Comparison of ENCODE assay signal across 1 cellular context in the genomic region with DNA sequence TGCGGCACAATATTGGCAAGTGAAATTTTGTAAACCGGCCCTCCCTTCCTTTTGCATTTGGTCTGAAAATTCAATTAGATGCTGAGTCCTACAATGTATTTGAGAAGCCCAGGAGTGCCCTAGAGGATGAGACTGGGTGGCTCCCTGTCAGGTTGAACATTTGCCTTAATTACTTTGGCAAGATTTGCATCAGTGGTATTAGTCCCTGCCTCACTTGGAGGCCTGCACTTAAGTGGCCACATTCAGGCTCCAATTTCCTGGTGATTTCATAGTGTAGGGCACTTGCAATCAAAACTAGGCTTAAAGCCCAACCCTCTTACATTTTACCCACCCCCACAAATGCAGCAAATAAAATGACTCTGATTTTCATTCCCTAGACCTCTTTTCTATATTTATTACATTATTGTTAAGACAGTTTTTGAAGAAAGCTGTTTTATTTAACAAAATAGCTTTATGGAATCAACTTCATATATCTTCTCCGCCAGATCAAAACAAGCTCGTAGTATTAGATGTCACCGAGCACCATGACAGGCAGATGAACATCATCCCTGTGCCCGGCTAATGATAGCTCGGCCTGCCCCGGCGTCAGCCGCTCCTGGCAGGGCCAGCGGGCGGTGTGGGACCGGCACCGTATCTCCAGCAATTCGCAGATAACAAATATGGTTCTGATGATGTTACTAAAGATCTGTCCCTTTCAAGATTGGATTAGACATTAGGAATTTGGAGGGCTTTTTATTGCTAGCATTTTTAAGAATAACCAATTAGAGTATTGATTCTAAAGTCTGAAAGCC.
A peak's percentile ranks its signal among the peaks of the same experiment; 100 is the strongest.
TF ChIP-seq lines count a peak whose summit lies in the region.

No MANE protein-coding gene starts in this region.

TF ChIP-seq in SK-N-SH treated with all-trans-retinoic acid at 6 μM for 48 hours, 23 proteins besides CTCF, POLR2A, EP300 and RAD21 (continued from another document):
- TF ChIP-seq TSHZ2 (CRISPR knock-in tag; IDR thresholded peaks at IDR 0.05) (peak; percentile 45; the same call in 1 of the 2 replicates), BACH2 (CRISPR knock-in tag; IDR thresholded peaks at IDR 0.05; ENCODE audit: borderline replicate concordance) (no peak), TCF4 (CRISPR knock-in tag; IDR thresholded peaks at IDR 0.05; ENCODE audit: borderline replicate concordance) (no peak; the same call in 1 of the 2 replicates)
- TF ChIP-seq, protein P1, sequence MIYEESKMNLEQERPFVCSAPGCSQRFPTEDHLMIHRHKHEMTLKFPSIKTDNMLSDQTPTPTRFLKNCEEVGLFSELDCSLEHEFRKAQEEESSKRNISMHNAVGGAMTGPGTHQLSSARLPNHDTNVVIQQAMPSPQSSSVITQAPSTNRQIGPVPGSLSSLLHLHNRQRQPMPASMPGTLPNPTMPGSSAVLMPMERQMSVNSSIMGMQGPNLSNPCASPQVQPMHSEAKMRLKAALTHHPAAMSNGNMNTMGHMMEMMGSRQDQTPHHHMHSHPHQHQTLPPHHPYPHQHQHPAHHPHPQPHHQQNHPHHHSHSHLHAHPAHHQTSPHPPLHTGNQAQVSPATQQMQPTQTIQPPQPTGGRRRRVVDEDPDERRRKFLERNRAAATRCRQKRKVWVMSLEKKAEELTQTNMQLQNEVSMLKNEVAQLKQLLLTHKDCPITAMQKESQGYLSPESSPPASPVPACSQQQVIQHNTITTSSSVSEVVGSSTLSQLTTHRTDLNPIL (CRISPR knock-in tag; IDR thresholded peaks at IDR 0.05; ENCODE audit: low read depth): no peak
